Comparison of ENCODE assay signal across 1 cellular context in genomic region chr1:244048566-244049141, GRCh38.
TF ChIP-seq lines count a peak whose summit lies in the region.

No MANE protein-coding gene starts in this region.

TF ChIP-seq in GM12878, 131 proteins besides CTCF, POLR2A, EP300 and RAD21:
- TF ChIP-seq ASH2L (IDR thresholded peaks at IDR 0.05; ENCODE audit: borderline replicate concordance, low read depth) (no peak), EGR1 (IDR thresholded peaks at IDR 0.05; ENCODE audit: borderline replicate concordance in 1 of 2, low read depth in 2 of 2, low read length in 2 of 2) (no peak), SIN3A (IDR thresholded peaks at IDR 0.05; ENCODE audit: low read depth, low read length) (no peak), PAX8 (IDR thresholded peaks at IDR 0.05) (no peak), CBX3 (IDR thresholded peaks at IDR 0.05; ENCODE audit: borderline replicate concordance, low read depth) (no peak), MTA2 (IDR thresholded peaks at IDR 0.05; ENCODE audit: low read depth) (no peak), TCF3 (IDR thresholded peaks at IDR 0.05; ENCODE audit: borderline replicate concordance, insufficient read depth, low read depth, low read length) (no peak), FOXM1 (IDR thresholded peaks at IDR 0.05; ENCODE audit: low read depth, low read length) (no peak), WRNIP1 (IDR thresholded peaks at IDR 0.05; ENCODE audit: borderline replicate concordance, low read depth, low read length) (no peak), TAF1 (IDR thresholded peaks at IDR 0.05; ENCODE audit: borderline replicate concordance, low read depth, low read length) (peak; percentile 44; the same call in 1 of the 2 replicates), ELK1 (IDR thresholded peaks at IDR 0.05; ENCODE audit: low read depth, low read length) (no peak), TCF12 (IDR thresholded peaks at IDR 0.05; ENCODE audit: low read depth, low read length) (peak; percentile 54; the same call in 1 of the 2 replicates), RFX5 (IDR thresholded peaks at IDR 0.05; ENCODE audit: low read depth, low read length) (no peak), YY1 (IDR thresholded peaks at IDR 0.05; ENCODE audit: low read depth, low read length) (no peak), MXI1 (IDR thresholded peaks at IDR 0.05; ENCODE audit: low read depth, low read length) (no peak), ATF3 (IDR thresholded peaks at IDR 0.05; ENCODE audit: borderline replicate concordance, extremely low read depth, low read depth, low read length) (no peak)
